In genomic region chr3:4778119-4778518, GRCh38 we compare ENCODE assay signal across 1 cellular context.
A peak's percentile ranks its signal among the peaks of the same experiment; 100 is the strongest.
TF ChIP-seq lines count a peak whose summit lies in the region.

No MANE protein-coding gene starts in this region.

TF ChIP-seq in GM12878, 131 proteins besides CTCF, POLR2A, EP300 and RAD21 (continued from another document):
- TF ChIP-seq ZNF687 (IDR thresholded peaks at IDR 0.05) (0 out of 2 replicates have a peak, but pooled peaks have one; percentile 7), YY1 (IDR thresholded peaks at IDR 0.05; ENCODE audit: low read depth, low read length) (no peak), E4F1 (IDR thresholded peaks at IDR 0.05; ENCODE audit: borderline replicate concordance, partially characterized antibody) (no peak), IKZF2 (IDR thresholded peaks at IDR 0.05) (0 out of 4 replicates have a peak, but pooled peaks of 1 of the 2 experiments have one; percentile 23), RFX5 (IDR thresholded peaks at IDR 0.05; ENCODE audit: low read depth, low read length) (no peak), YBX1 (IDR thresholded peaks at IDR 0.05) (no peak), IRF5 (IDR thresholded peaks at IDR 0.05; ENCODE audit: borderline replicate concordance) (no peak), PBX3 (IDR thresholded peaks at IDR 0.05; ENCODE audit: insufficient replicate concordance, low read depth, low read length) (no peak)
